12 cellular contexts compared by ENCODE assay signal in genomic region chr1:168520052-168520751, GRCh38. TPM values are rescaled to one million over a fixed set of nuclear protein-coding genes. Genes with fewer than 3 reads are reported as not detected.
DNase-seq lines count a peak whose midpoint lies in the region; ATAC-seq lines count a peak whose summit lies in the region.
"Had no signal": no experiment of that assay in that cellular context is flagged by ENCODE, and none has a peak within 500 bp of the region (broad histone marks: within the 10 kb centered on the region; RNA-seq: fewer than 3 reads in every experiment).

No MANE protein-coding gene starts in this region.

- POLR2A ChIA-PET in T-cell (lab: Charles Lee): no interaction called here
- POLR2A ChIA-PET in activated naive CD8-positive, alpha-beta T cell treated with anti-CD3 and anti-CD28 coated beads, Interleukin-2, amount 10 ng/mL, durations not matched to agents 7 days and 5 days (lab: Charles Lee): interaction anchor here (0.9 to 3.1 kb wide), 13 partner anchors 15 to 847 kb away, joined by 3 to 45 read pairs (median 4); partner anchors contain the start of genes BLZF1 and NME7

- CTCF ChIA-PET in T-cell (lab: Charles Lee): interaction anchor here in 1 of 2 donors (0.9 kb wide), 1 partner anchor 15 kb away, joined by 7 read pairs; no protein-coding TSS in a partner anchor

- peaks cover 4 to 15% (median 7%) of the 10 kb centered on the region in 3 donors for H3K9me3 Mint-ChIP-seq in T-cell
- H3K9me3 Mint-ChIP-seq in activated naive CD8-positive, alpha-beta T cell treated with anti-CD3 and anti-CD28 coated beads, Interleukin-2, amount 10 ng/mL, durations not matched to agents 7 days and 5 days: peaks cover 10% of the 10 kb centered on the region
- H3K9me3 Mint-ChIP-seq in stimulated activated effector memory CD8-positive, alpha-beta T cell treated with anti-CD3 and anti-CD28 coated beads, Interleukin-12 subunit alpha, Interleukin-12 subunit beta, amount 100 ng/mL, for 72 hours: peaks cover 9% of the 10 kb centered on the region

- ATAC-seq in T-cell (replicated peaks in 1 of 4) (peak; percentile 62 to 85 (median 77)), GM19395 (IDR thresholded peaks at IDR 0.05; ENCODE audit: unreplicated experiment) (no peak)
- peak; percentile 87 for ATAC-seq in activated naive CD8-positive, alpha-beta T cell treated with anti-CD3 and anti-CD28 coated beads, Interleukin-2, amount 10 ng/mL, durations not matched to agents 7 days and 5 days (ENCODE audit: low read depth)
- peak; percentile 99 for ATAC-seq in stimulated activated effector memory CD8-positive, alpha-beta T cell treated with anti-CD3 and anti-CD28 coated beads, Interleukin-12 subunit alpha, Interleukin-12 subunit beta, amount 100 ng/mL, for 72 hours

- H3K27me3 Mint-ChIP-seq in T-cell: no peaks in the 10 kb centered on the region
- H3K27me3 Mint-ChIP-seq in activated naive CD8-positive, alpha-beta T cell treated with anti-CD3 and anti-CD28 coated beads, Interleukin-2, amount 10 ng/mL, durations not matched to agents 7 days and 5 days: no peaks in the 10 kb centered on the region

- DNase-seq in SIG-M5 treated with dmso at 0.1 percent for 504 hours (lab: John Stamatoyannopoulos, UW; ENCODE audit: unreplicated experiment) (peak; percentile 48), SIG-M5 (lab: John Stamatoyannopoulos, UW) (no peak), T-cell (peak in 27 of 34 experiments; percentile 15 to 66 (median 42)), DMS53 (lab: John Stamatoyannopoulos, UW) (no peak), epidermal melanocyte (ENCODE audit: insufficient read length, low spot score) (no peak)
- peak; percentile 68 for DNase-seq in activated naive CD8-positive, alpha-beta T cell treated with anti-CD3 and anti-CD28 coated beads, Interleukin-2, amount 10 ng/mL, durations not matched to agents 7 days and 5 days
- DNase-seq in stimulated activated effector memory CD8-positive, alpha-beta T cell treated with anti-CD3 and anti-CD28 coated beads, Interleukin-12 subunit alpha, Interleukin-12 subunit beta, amount 100 ng/mL, for 72 hours (ENCODE audit: low spot score in 2 of 2): peak; percentile 22 to 75
- DNase-seq: left ventricle myocardium inferior, NCI-H146 had no signal

- peaks cover 10% of the 10 kb centered on the region for H3K36me3 Mint-ChIP-seq in T-cell
- H3K36me3 Mint-ChIP-seq in activated naive CD8-positive, alpha-beta T cell treated with anti-CD3 and anti-CD28 coated beads, Interleukin-2, amount 10 ng/mL, durations not matched to agents 7 days and 5 days: peaks cover 30% of the 10 kb centered on the region
- no peaks in the 10 kb centered on the region for H3K36me3 Mint-ChIP-seq in stimulated activated effector memory CD8-positive, alpha-beta T cell treated with anti-CD3 and anti-CD28 coated beads, Interleukin-12 subunit alpha, Interleukin-12 subunit beta, amount 100 ng/mL, for 72 hours

- peak overlapping the region; percentile 90 to 95 for H3K27ac Mint-ChIP-seq in T-cell
- H3K27ac Mint-ChIP-seq in activated naive CD8-positive, alpha-beta T cell treated with anti-CD3 and anti-CD28 coated beads, Interleukin-2, amount 10 ng/mL, durations not matched to agents 7 days and 5 days: peak overlapping the region; percentile 90
- H3K27ac Mint-ChIP-seq in stimulated activated effector memory CD8-positive, alpha-beta T cell treated with anti-CD3 and anti-CD28 coated beads, Interleukin-12 subunit alpha, Interleukin-12 subunit beta, amount 100 ng/mL, for 72 hours: peak overlapping the region; percentile 73

- peak overlapping the region; percentile 39 to 78 (median 41) for H3K4me3 Mint-ChIP-seq in T-cell
- peak overlapping the region; percentile 83 for H3K4me3 Mint-ChIP-seq in activated naive CD8-positive, alpha-beta T cell treated with anti-CD3 and anti-CD28 coated beads, Interleukin-2, amount 10 ng/mL, durations not matched to agents 7 days and 5 days
- peak overlapping the region; percentile 64 for H3K4me3 Mint-ChIP-seq in stimulated activated effector memory CD8-positive, alpha-beta T cell treated with anti-CD3 and anti-CD28 coated beads, Interleukin-12 subunit alpha, Interleukin-12 subunit beta, amount 100 ng/mL, for 72 hours

- H3K4me1 Mint-ChIP-seq in T-cell: peaks cover 54 to 69% (median 61%) of the 10 kb centered on the region in 3 donors
- H3K4me1 Mint-ChIP-seq in activated naive CD8-positive, alpha-beta T cell treated with anti-CD3 and anti-CD28 coated beads, Interleukin-2, amount 10 ng/mL, durations not matched to agents 7 days and 5 days: peaks cover 62% of the 10 kb centered on the region
- peaks cover 57% of the 10 kb centered on the region for H3K4me1 Mint-ChIP-seq in stimulated activated effector memory CD8-positive, alpha-beta T cell treated with anti-CD3 and anti-CD28 coated beads, Interleukin-12 subunit alpha, Interleukin-12 subunit beta, amount 100 ng/mL, for 72 hours

RNA-seq across cellular contexts. Expression of gene XCL2, which starts 23.6 kb away (rescaled TPM):
- total RNA-seq in T-cell: 10 to 100 TPM in 1 of 5 donors, 1 to 10 TPM in 4; 1.7 to 10.8 (median 4.7) TPM
- total RNA-seq in activated naive CD8-positive, alpha-beta T cell treated with anti-CD3 and anti-CD28 coated beads, Interleukin-2, amount 10 ng/mL, durations not matched to agents 7 days and 5 days: 10 to 100 TPM; 15.4 to 19.3 TPM
- total RNA-seq: endothelial cell of umbilical vein, tibial nerve had no signal

RNA-seq across cellular contexts. Expression of gene XCL1, which starts 56.2 kb away (rescaled TPM):
- total RNA-seq in T-cell: 1 to 10 TPM in 3 of 5 donors, under 1 TPM in 2; 0.45 to 5.0 (median 3.5) TPM
- 10 to 100 TPM; 22.8 to 27.1 TPM for total RNA-seq in activated naive CD8-positive, alpha-beta T cell treated with anti-CD3 and anti-CD28 coated beads, Interleukin-2, amount 10 ng/mL, durations not matched to agents 7 days and 5 days
- total RNA-seq: endothelial cell of umbilical vein had no signal

Comparison
In these comparisons a context has a peak if more than half of its experiments do, and no peak if none do; other contexts are left out.
1. DNase-seq: peak in SIG-M5 treated with dmso at 0.1 percent for 504 hours (single experiment), T-cell (27 of 34), activated naive CD8-positive, alpha-beta T cell treated with anti-CD3 and anti-CD28 coated beads, Interleukin-2, amount 10 ng/mL, durations not matched to agents 7 days and 5 days (single experiment) and stimulated activated effector memory CD8-positive, alpha-beta T cell treated with anti-CD3 and anti-CD28 coated beads, Interleukin-12 subunit alpha, Interleukin-12 subunit beta, amount 100 ng/mL, for 72 hours (2 of 2); none in SIG-M5 (single experiment), DMS53 (single experiment) and epidermal melanocyte (single experiment).
2. Peak in every context shown above with its lines, with median percentiles within 50 percentile points of each other: H3K27ac Mint-ChIP-seq and H3K4me3 Mint-ChIP-seq.